27 cellular contexts compared by ENCODE assay signal in the genomic region with DNA sequence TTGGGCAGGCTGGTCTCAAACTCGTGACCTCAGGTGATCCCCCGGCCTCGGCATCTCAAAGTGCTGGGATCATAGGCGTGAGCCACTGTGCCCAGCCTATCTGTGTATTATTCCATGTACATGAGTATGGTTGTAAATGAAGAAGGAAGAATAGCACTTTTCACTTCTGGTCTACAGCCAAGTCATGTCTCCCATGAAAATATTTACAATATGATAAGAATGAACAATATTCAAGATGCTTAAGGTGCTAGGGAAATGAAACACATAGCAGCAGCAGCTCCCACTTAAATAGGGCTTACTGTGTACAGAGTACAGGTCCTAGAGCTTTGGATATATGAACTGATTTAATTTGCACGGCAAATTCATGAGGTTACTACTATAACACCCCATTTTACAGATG.
DNase-seq lines count a peak whose midpoint lies in the region; ATAC-seq, FAIRE-seq and TF ChIP-seq lines count a peak whose summit lies in the region.
"Had no signal": no experiment of that assay in that cellular context is flagged by ENCODE, and none has a peak within 500 bp of the region (broad histone marks: within the 10 kb centered on the region; RNA-seq: fewer than 3 reads in every experiment).

No MANE protein-coding gene starts in this region.

- no peaks in the 10 kb centered on the region for H3K9me3 ChIP-seq in adipocyte (ENCODE audit: control insufficient read depth, low read length)
- no peaks in the 10 kb centered on the region for H3K9me3 ChIP-seq in pancreas

- H3K36me3 ChIP-seq in ACC112 (ENCODE audit: insufficient read depth, low read length) (no peaks in the 10 kb centered on the region), adipocyte (ENCODE audit: control insufficient read depth, insufficient read depth, low read length, severe bottlenecking) (no peaks in the 10 kb centered on the region), pancreas (no peaks in the 10 kb centered on the region)
- H3K36me3 ChIP-seq: BLaER1 treated with 17β-estradiol and CSF1 and Interleukin-3, amounts not matched to agents 10 nM and 100 nM had no signal

- peak overlapping the region; percentile 2 for H2AFZ ChIP-seq in ACC112 (ENCODE audit: low read length, unreplicated experiment)

- H3K4me3 ChIP-seq in ACC112 (ENCODE audit: low read depth, low read length) (no peak overlapping the region), adipocyte (ENCODE audit: low read length) (no peak overlapping the region), fibroblast of villous mesenchyme (ENCODE audit: low read depth, low read length) (no peak overlapping the region), pancreas (no peak overlapping the region)
- H3K4me3 ChIP-seq: BLaER1 treated with 17β-estradiol and CSF1 and Interleukin-3, amounts not matched to agents 10 nM and 100 nM had no signal

- peaks cover 48% of the 10 kb centered on the region for H3K4me1 ChIP-seq in ACC112 (ENCODE audit: control insufficient read depth, insufficient read depth, low read length, unreplicated experiment)
- H3K4me1 ChIP-seq in adipocyte (ENCODE audit: control insufficient read depth, insufficient read depth, low read length), result peaks cover 35% of the 10 kb centered on the region
- H3K4me1 ChIP-seq in pancreas, result no peaks in the 10 kb centered on the region

- no peak for TF ChIP-seq CTCF in fibroblast of villous mesenchyme (IDR thresholded peaks at IDR 0.05; ENCODE audit: insufficient read depth, low read depth, low read length)
- TF ChIP-seq CTCF in pancreas (IDR thresholded peaks at IDR 0.05), result no peak
- TF ChIP-seq CTCF in glutamatergic neuron (IDR thresholded peaks at IDR 0.05; ENCODE audit: partially characterized antibody, unreplicated experiment), result no peak

- no peaks in the 10 kb centered on the region for H3K9me3 Mint-ChIP-seq in glutamatergic neuron (ENCODE audit: unreplicated experiment)

- 64 to 73% methylated on average over 5 of the region's 5 CpGs for WGBS in pancreas, 2 donors

- H3K9ac ChIP-seq in adipocyte (ENCODE audit: low read length), result no peak overlapping the region
- H3K9ac ChIP-seq: BLaER1 treated with 17β-estradiol and CSF1 and Interleukin-3, amounts not matched to agents 10 nM and 100 nM had no signal

- H3K27me3 Mint-ChIP-seq in glutamatergic neuron (ENCODE audit: unreplicated experiment), result peaks cover 3% of the 10 kb centered on the region

- intact Hi-C loops in pancreas (cut with DNase I), result no loop called here

- H3K79me2 ChIP-seq in ACC112 (ENCODE audit: control insufficient read depth, insufficient read depth, low read length, unreplicated experiment), result no peaks in the 10 kb centered on the region

- FAIRE-seq in pancreas (lab: Jason Lieb, UNC) (no peak), RCC 7860 (lab: Jason Lieb, UNC) (no peak)
- FAIRE-seq: GM12892, GM19239, HepG2 had no signal

- H3K27ac Mint-ChIP-seq in glutamatergic neuron (ENCODE audit: unreplicated experiment), result no peak overlapping the region
- H3K27ac Mint-ChIP-seq: CD8-positive, alpha-beta T cell; H9; HFFc6 had no signal

- ATAC-seq in pancreas (peak in 3 of 4 donors; percentile 48 to 64 (median 63)), left lobe of liver (no peak)
- ATAC-seq: CD8-positive, alpha-beta T cell; HepG2 had no signal

- H3K36me3 Mint-ChIP-seq in glutamatergic neuron (ENCODE audit: unreplicated experiment), result peaks cover under 1% of the 10 kb centered on the region
- H3K36me3 Mint-ChIP-seq: CD8-positive, alpha-beta T cell had no signal

- peaks cover 9% of the 10 kb centered on the region for H3K4me1 Mint-ChIP-seq in glutamatergic neuron (ENCODE audit: low read depth, unreplicated experiment)
- H3K4me1 Mint-ChIP-seq: H9 had no signal

- DNase-seq in adipocyte (ENCODE audit: low read depth), result peak; percentile 5
- peak; percentile 13 for DNase-seq in fibroblast of villous mesenchyme (ENCODE audit: low read depth)
- no peak for DNase-seq in pancreas
- DNase-seq in glutamatergic neuron, result no peak
- no peak for DNase-seq in DMS 273 (lab: John Stamatoyannopoulos, UW; ENCODE audit: unreplicated experiment)
- DNase-seq in RCC 7860 (ENCODE audit: low spot score), result no peak
- no peak for DNase-seq in left lobe of liver (ENCODE audit: low spot score)
- DNase-seq: CD8-positive, alpha-beta T cell; DMS153; H9; KBM-7; MM.1S; NCI-H1048; NCI-H1417 treated with DMSO at 0.1 percent for 48 hours; NCI-H187; NCI-H446 treated with DMSO at 0.1 percent for 48 hours; NCI-H526 treated with DMSO at 0.1 percent for 48 hours; OCI-M1; Right ventricle myocardium superior had no signal

- no peak overlapping the region for H3K27ac ChIP-seq in ACC112 (ENCODE audit: low read depth, low read length)
- H3K27ac ChIP-seq in pancreas, result no peak overlapping the region
- H3K27ac ChIP-seq: 22Rv1; BLaER1 treated with 17β-estradiol and CSF1 and Interleukin-3, amounts not matched to agents 10 nM and 100 nM; HL-60 had no signal

- no peak overlapping the region for H3K4me3 Mint-ChIP-seq in glutamatergic neuron (ENCODE audit: unreplicated experiment)
- H3K4me3 Mint-ChIP-seq: CD8-positive, alpha-beta T cell; H9; HFFc6 had no signal

- H3K27me3 ChIP-seq in ACC112 (ENCODE audit: insufficient read depth, low read length) (no peaks in the 10 kb centered on the region), adipocyte (replicated peaks; ENCODE audit: control insufficient read depth, insufficient read depth, low read length) (no peaks in the 10 kb centered on the region), pancreas (no peaks in the 10 kb centered on the region)
- H3K27me3 ChIP-seq: BLaER1 treated with 17β-estradiol and CSF1 and Interleukin-3, amounts not matched to agents 10 nM and 100 nM had no signal

Comparison
In these comparisons a context has a peak if more than half of its experiments do, and no peak if none do; other contexts are left out.
1. DNase-seq: peak in adipocyte (single experiment) and fibroblast of villous mesenchyme (single experiment); none in pancreas (0 of 6), glutamatergic neuron (single experiment), DMS 273 (single experiment), RCC 7860 (single experiment) and left lobe of liver (single experiment).